1 cellular context compared by ENCODE assay signal in genomic region chr12:9756174-9756573, GRCh38.
TF ChIP-seq lines count a peak whose summit lies in the region.

No MANE protein-coding gene starts in this region.

TF ChIP-seq in HEK293T, 16 proteins besides CTCF, POLR2A, EP300 and RAD21 (continued from another document):
- no peak for TF ChIP-seq FOXM1 (IDR thresholded peaks at IDR 0.05; ENCODE audit: borderline replicate concordance)
TF ChIP-seq in HEK293T: peak in this region for 0.
